In genomic region chr18:50793641-50794565, GRCh38 we compare ENCODE assay signal across 27 cellular contexts. TPM values are rescaled to one million over a fixed set of nuclear protein-coding genes. Genes with fewer than 3 reads are reported as not detected.
DNase-seq lines count a peak whose midpoint lies in the region; ATAC-seq, FAIRE-seq and TF ChIP-seq lines count a peak whose summit lies in the region.
"Had no signal": no experiment of that assay in that cellular context is flagged by ENCODE, and none has a peak within 500 bp of the region (broad histone marks: within the 10 kb centered on the region; RNA-seq: fewer than 3 reads in every experiment).

No MANE protein-coding gene starts in this region.

- H3K27me3 ChIP-seq in H1 (replicated peaks in 1 of 4; ENCODE audit: control insufficient read depth in 3 of 4, extremely low read depth in 1 of 4, insufficient read depth in 3 of 4, low read length in 3 of 4) (no peaks in the 10 kb centered on the region), parathyroid adenoma (ENCODE audit: control insufficient read depth, insufficient read depth, low read length) (no peaks in the 10 kb centered on the region), osteoblast (ENCODE audit: insufficient read depth, low read length) (peaks cover 3% of the 10 kb centered on the region)

- H3K9ac ChIP-seq in H1 (replicated peaks in 1 of 4; ENCODE audit: extremely low read depth in 1 of 4, low read depth in 3 of 4, low read length in 3 of 4) (no peak overlapping the region), parathyroid adenoma (no peak overlapping the region)
- H3K9ac ChIP-seq: KMS-11 had no signal

- no peak overlapping the region for H3K14ac ChIP-seq in H1 (ENCODE audit: insufficient read length)

- no peak overlapping the region for H2AK5ac ChIP-seq in H1 (ENCODE audit: low read depth, low read length)

- no peak overlapping the region for H3K56ac ChIP-seq in H1 (replicated peaks; ENCODE audit: insufficient read length, low read depth, low read length)

- H3K36me3 ChIP-seq in H1 (ENCODE audit: control insufficient read depth in 2 of 4, insufficient read depth in 4 of 4, low read length in 3 of 4) = no peaks in the 10 kb centered on the region
- H3K36me3 ChIP-seq in parathyroid adenoma (ENCODE audit: control insufficient read depth, insufficient read depth, low read length) = no peaks in the 10 kb centered on the region
- no peaks in the 10 kb centered on the region for H3K36me3 ChIP-seq in osteoblast (ENCODE audit: insufficient read depth, low read length)

- no peaks in the 10 kb centered on the region for H3K79me1 ChIP-seq in H1 (ENCODE audit: low read depth, low read length)

- no peak overlapping the region for H4K5ac ChIP-seq in H1 (ENCODE audit: insufficient read length, low read depth, low read length)

- no peak overlapping the region for H2BK12ac ChIP-seq in H1 (ENCODE audit: low read depth, low read length)

- no peak overlapping the region for H2BK5ac ChIP-seq in H1 (ENCODE audit: low read depth, low read length)

- TF ChIP-seq CTCF in H1 (IDR thresholded peaks at IDR 0.05; ENCODE audit: control extremely low read depth in 1 of 3, insufficient read depth in 1 of 3, low read depth in 1 of 3, low read length in 3 of 3) (no peak), parathyroid adenoma (IDR thresholded peaks at IDR 0.05) (no peak), osteoblast (IDR thresholded peaks at IDR 0.05; ENCODE audit: extremely low read depth, low read depth, low read length) (no peak)

- CTCF ChIA-PET in H1 (lab: Charles Lee; ENCODE audit: partially characterized antibody) = interaction anchor here (0.6 to 1.3 kb wide), 5 partner anchors 13 to 136 kb away, joined by 3 read pairs; no protein-coding TSS in a partner anchor

- H2AFZ ChIP-seq in H1 (ENCODE audit: low read length) (no peak overlapping the region), parathyroid adenoma (peak overlapping the region; percentile 58), osteoblast (ENCODE audit: low read length) (no peak overlapping the region)
- H2AFZ ChIP-seq: PC-9 had no signal

- no peaks in the 10 kb centered on the region for H3K4me1 ChIP-seq in H1 (replicated peaks in 1 of 4; ENCODE audit: control insufficient read depth in 3 of 4, insufficient read depth in 4 of 4, low read length in 3 of 4)
- H3K4me1 ChIP-seq in parathyroid adenoma = peaks cover 31% of the 10 kb centered on the region
- H3K4me1 ChIP-seq in osteoblast (ENCODE audit: insufficient read depth, low read length) = no peaks in the 10 kb centered on the region
- H3K4me1 ChIP-seq: A549 had no signal

- H3K4me3 ChIP-seq in H1 (ENCODE audit: extremely low read depth in 1 of 4, insufficient read depth in 2 of 4, low read depth in 3 of 4, low read length in 4 of 4) = no peak overlapping the region
- no peak overlapping the region for H3K4me3 ChIP-seq in parathyroid adenoma (ENCODE audit: low read depth, low read length)
- no peak overlapping the region for H3K4me3 ChIP-seq in osteoblast (ENCODE audit: insufficient read depth, low read length)
- H3K4me3 ChIP-seq: A549, GM12878, PC-9 had no signal

- peak overlapping the region; percentile 35 for H4K91ac ChIP-seq in H1 (replicated peaks; ENCODE audit: insufficient read length, low read length)

- TF ChIP-seq POLR2A in H1 (IDR thresholded peaks at IDR 0.05; ENCODE audit: control extremely low read depth in 1 of 2, low read depth in 2 of 2, low read length in 2 of 2) = no peak

- no peaks in the 10 kb centered on the region for H3K79me2 ChIP-seq in H1 (ENCODE audit: control insufficient read depth in 1 of 2, insufficient read depth in 2 of 2, low read length in 2 of 2)
- no peaks in the 10 kb centered on the region for H3K79me2 ChIP-seq in parathyroid adenoma
- H3K79me2 ChIP-seq in osteoblast (ENCODE audit: insufficient read depth, low read length) = no peaks in the 10 kb centered on the region

- DNase-seq in H1 (ENCODE audit: low read depth in 1 of 2, low spot score in 2 of 2) (no peak), kidney glomerular epithelial cell (lab: John Stamatoyannopoulos, UW) (peak; percentile 37), osteoblast (ENCODE audit: insufficient read length, low spot score, missing footprints) (no peak)
- no peak for DNase-seq in stimulated activated CD4-positive, alpha-beta T cell treated with anti-CD3 and anti-CD28 coated beads, Interleukin-15, amount 100 ng/mL, for 24 hours
- DNase-seq: AML-193; C1 segment of cervical spinal cord; CD4-positive, alpha-beta memory T cell; COR-L47; DMS79; EL; GDM1; MM.1S; NCI-H2081; NCI-H2227 treated with DMSO at 0.1 percent for 48 hours; NCI-H526 treated with DMSO at 0.1 percent for 48 hours; PC-9; Right ventricle myocardium superior; RPMI8226 had no signal

- H3K4ac ChIP-seq in H1 (replicated peaks; ENCODE audit: insufficient read length, low read depth, low read length) = no peak overlapping the region

- peak overlapping the region; percentile 13; the same call in 1 of the 2 replicates for H2BK20ac ChIP-seq in H1 (ENCODE audit: low read length)

- 94% methylated on average over 10 of the region's 10 CpGs; no CpG with 5 or more reads in 1 of the 2 experiments for WGBS in H1 (ENCODE audit: extremely low coverage in 1 of 2, insufficient coverage in 1 of 2, insufficient read length in 1 of 2, insufficient replicate concordance in 2 of 2, low coverage in 1 of 2, low lambda C conversion rate in 2 of 2, missing lambda C conversion rate in 1 of 2), 2 experiments

- H3K4me2 ChIP-seq in H1 (ENCODE audit: insufficient read depth in 1 of 2, low read depth in 2 of 2, low read length in 2 of 2) (no peak overlapping the region), parathyroid adenoma (ENCODE audit: low read length) (no peak overlapping the region), osteoblast (ENCODE audit: insufficient read depth, low read length) (no peak overlapping the region)
- H3K4me2 ChIP-seq: A549, KMS-11, PC-9 had no signal

- no peak overlapping the region for H2BK15ac ChIP-seq in H1 (ENCODE audit: low read length)

- no peak for TF ChIP-seq RAD21 in H1 (IDR thresholded peaks at IDR 0.05 in 1 of 2, conservative IDR thresholded peaks at IDR 0.05 in 1 of 2; ENCODE audit: low read depth in 2 of 2, low read length in 2 of 2)

- FAIRE-seq in H1 (lab: Jason Lieb, UNC) = no peak
- FAIRE-seq: A549, GM12878 had no signal

- no peaks in the 10 kb centered on the region for H3K23me2 ChIP-seq in H1 (ENCODE audit: low read depth, low read length)

- no peak for ATAC-seq in GM21723 (IDR thresholded peaks at IDR 0.05; ENCODE audit: unreplicated experiment)
- no peak for ATAC-seq in SK-N-SH treated with all-trans-retinoic acid at 6 μM for 48 hours
- ATAC-seq: A549, GM12878, HCT116 had no signal

- no peak overlapping the region for H2BK120ac ChIP-seq in H1 (replicated peaks; ENCODE audit: low read depth, low read length)

- no peak overlapping the region for H3K23ac ChIP-seq in H1 (ENCODE audit: insufficient read length)

- no peak overlapping the region for H3K18ac ChIP-seq in H1 (ENCODE audit: extremely low read depth, low read length)

- POLR2A ChIA-PET in H1 (lab: Charles Lee; ENCODE audit: partially characterized antibody) = no interaction called here

- H4K8ac ChIP-seq in H1 (ENCODE audit: extremely low read depth, insufficient read depth, low read length) = no peak overlapping the region

- H4K20me1 ChIP-seq in H1 (replicated peaks in 1 of 2; ENCODE audit: control insufficient read depth in 1 of 2, insufficient read depth in 2 of 2, low read length in 2 of 2) (no peaks in the 10 kb centered on the region), osteoblast (ENCODE audit: insufficient read depth, low read length) (no peaks in the 10 kb centered on the region)

- no peaks in the 10 kb centered on the region for H3K9me3 ChIP-seq in H1 (ENCODE audit: insufficient read depth in 2 of 2, low read depth in 1 of 2, low read length in 1 of 2)
- H3K9me3 ChIP-seq in parathyroid adenoma (ENCODE audit: control insufficient read depth, low read length) = no peaks in the 10 kb centered on the region
- H3K9me3 ChIP-seq in osteoblast (ENCODE audit: low read depth, low read length) = no peaks in the 10 kb centered on the region
- H3K9me3 ChIP-seq: A549 had no signal

- no peak for TF ChIP-seq EP300 in H1 (IDR thresholded peaks at IDR 0.05; ENCODE audit: borderline replicate concordance in 1 of 2, low read depth in 2 of 2, low read length in 2 of 2)

- H3K27ac ChIP-seq in H1 (ENCODE audit: low read depth, low read length) (no peak overlapping the region), parathyroid adenoma (peak overlapping the region; percentile 13), osteoblast (ENCODE audit: low read depth, low read length) (no peak overlapping the region)
- H3K27ac ChIP-seq: A549, HL-60, KMS-11, PC-9 had no signal

TF ChIP-seq in H1, 55 proteins besides CTCF, POLR2A, EP300 and RAD21 (continues in another document):
- TF ChIP-seq SIX5 (IDR thresholded peaks at IDR 0.05; ENCODE audit: low read depth, low read length) (no peak), NANOG (IDR thresholded peaks at IDR 0.05; ENCODE audit: insufficient read depth, low read depth, low read length, poor library complexity, severe bottlenecking) (no peak), CREB1 (IDR thresholded peaks at IDR 0.05) (no peak), ZNF274 (IDR thresholded peaks at IDR 0.05; ENCODE audit: borderline replicate concordance, extremely low read depth, low read length) (no peak)

TF ChIP-seq in SK-N-SH treated with all-trans-retinoic acid at 6 μM for 48 hours, 23 proteins besides CTCF, POLR2A, EP300 and RAD21 (continues in another document):
- TF ChIP-seq GLIS3 (CRISPR knock-in tag; IDR thresholded peaks at IDR 0.05) (no peak), PPARA (CRISPR knock-in tag; IDR thresholded peaks at IDR 0.05; ENCODE audit: borderline replicate concordance) (no peak), CSRNP3 (CRISPR knock-in tag; IDR thresholded peaks at IDR 0.05) (no peak)

RNA-seq across cellular contexts. Expression of gene MRO, which starts 25.9 kb away (rescaled TPM):
- total RNA-seq in H1 (2021; fragmentation: NEBNext Ultra II Directional; extraction: Animal tissue kit (Norgen Biotek cat#: 25700)) = 0.67 and 1.0 TPM in 2 replicates
- polyA plus RNA-seq in H1 (2011; rRNA removed) = 0.44 and 0.65 TPM in 2 replicates
- 0.59 TPM for polyA plus RNA-seq in H1 (2011; cell fraction: cytosol; rRNA removed)
- 0.46 TPM for polyA plus RNA-seq in H1 (2011; cell fraction: nucleus; rRNA removed)
- polyA plus RNA-seq in H1 (2012, experiment 1 of 2) = 0.42 to 2.2 TPM (median 0.77 TPM) in 4 replicates
- polyA plus RNA-seq in H1 (2012, experiment 2 of 2) = 0.21 TPM
- 1.0 TPM for polyA plus RNA-seq in H1 (2013, experiment 1 of 2)
- polyA plus RNA-seq in H1 (2013, experiment 2 of 2) = 0.77 TPM
- polyA minus RNA-seq in H1 (2011; rRNA and poly(A)+ RNA removed) = 0.28 and 1.3 TPM in 2 replicates
- 0.95 TPM for polyA minus RNA-seq in H1 (2011; cell fraction: cytosol; rRNA and poly(A)+ RNA removed)
- polyA minus RNA-seq in H1 (2011; cell fraction: nucleus; rRNA and poly(A)+ RNA removed) = 0.50 TPM
- 0.59 and 1.8 TPM in 2 replicates for total RNA-seq in osteoblast
- total RNA-seq: CD4-positive, alpha-beta memory T cell; GM12878; PC-9 had no signal
- polyA plus RNA-seq: CD4-positive, alpha-beta memory T cell; IgD-negative memory B cell had no signal
